In genomic region chr3:165206454-165207266, GRCh38 we compare ENCODE assay signal across 8 cellular contexts. TPM values are rescaled to one million over a fixed set of nuclear protein-coding genes. Genes with fewer than 3 reads are reported as not detected.
DNase-seq lines count a peak whose midpoint lies in the region; ATAC-seq and TF ChIP-seq lines count a peak whose summit lies in the region.

No MANE protein-coding gene starts in this region.

- in situ Hi-C loops in ACHN (cut with HindIII; ENCODE audit: low pct_ligation_motif_present, low pct_unique_long_range_greater_than_20kb, low sequenced_read_pairs) (no loop called here), GM13977 (cut with MboI; ENCODE audit: low pct_unique_long_range_greater_than_20kb, low sequenced_read_pairs, unreplicated experiment) (no loop called here), SK-MEL-5 (cut with HindIII; ENCODE audit: low pct_unique_long_range_greater_than_20kb, low sequenced_read_pairs) (no loop called here)

- peak; percentile 81 for DNase-seq in ACHN
- peak; percentile 53 for DNase-seq in GM13977 (ENCODE audit: low spot score)
- peak; percentile 78 for DNase-seq in NAMALWA (ENCODE audit: low spot score)
- peak; percentile 84 for DNase-seq in SK-MEL-5 (ENCODE audit: low read depth, low spot score)
- DNase-seq in chondrocyte (ENCODE audit: low spot score) = no peak
- peak; percentile 92 for DNase-seq in left kidney (ENCODE audit: low read depth, low spot score)
- peak; percentile 23 for DNase-seq in stimulated activated CD4-positive, alpha-beta T cell treated with anti-CD3 and anti-CD28 coated beads, Interleukin-4, amount 100 ng/mL, for 24 hours

- no peaks in the 10 kb centered on the region for H3K36me3 Mint-ChIP-seq in chondrocyte (ENCODE audit: low read depth)

- no peaks in the 10 kb centered on the region for H3K9me3 Mint-ChIP-seq in chondrocyte (ENCODE audit: low read depth)

- H3K27me3 Mint-ChIP-seq in chondrocyte (ENCODE audit: low read depth) = peaks cover 27% of the 10 kb centered on the region

- peak; percentile 94 for ATAC-seq in HG02763 (IDR thresholded peaks at IDR 0.05; ENCODE audit: unreplicated experiment)

- H3K4me3 Mint-ChIP-seq in chondrocyte (ENCODE audit: unreplicated experiment) = peak overlapping the region; percentile 64

- peak; percentile 98 for TF ChIP-seq CTCF in GM13977 (IDR thresholded peaks at IDR 0.05; ENCODE audit: extremely low read depth, insufficient read depth, missing control alignments)
- TF ChIP-seq CTCF in chondrocyte (IDR thresholded peaks at IDR 0.05) = peak; percentile 96

- H3K4me1 Mint-ChIP-seq in chondrocyte (ENCODE audit: low read depth) = peaks cover 5% of the 10 kb centered on the region

- no peak overlapping the region for H3K27ac Mint-ChIP-seq in chondrocyte (ENCODE audit: unreplicated experiment)

RNA-seq across cellular contexts. Expression of gene SLITRK3, which starts 10.5 kb away (rescaled TPM):
- total RNA-seq in SK-MEL-5 (2014; rRNA removed; shearing (Covaris generic)) = not detected in 2 replicates
- polyA plus RNA-seq in SK-MEL-5 (2015; cell fraction: cytosol; rRNA removed) = 0.11 and 0.19 TPM in 2 replicates
- not detected in 2 replicates for polyA plus RNA-seq in SK-MEL-5 (2015; cell fraction: nucleus; rRNA removed)
- total RNA-seq in chondrocyte = 0.77 TPM in 1 of 3 replicates, not detected in the others
